In the genomic region with DNA sequence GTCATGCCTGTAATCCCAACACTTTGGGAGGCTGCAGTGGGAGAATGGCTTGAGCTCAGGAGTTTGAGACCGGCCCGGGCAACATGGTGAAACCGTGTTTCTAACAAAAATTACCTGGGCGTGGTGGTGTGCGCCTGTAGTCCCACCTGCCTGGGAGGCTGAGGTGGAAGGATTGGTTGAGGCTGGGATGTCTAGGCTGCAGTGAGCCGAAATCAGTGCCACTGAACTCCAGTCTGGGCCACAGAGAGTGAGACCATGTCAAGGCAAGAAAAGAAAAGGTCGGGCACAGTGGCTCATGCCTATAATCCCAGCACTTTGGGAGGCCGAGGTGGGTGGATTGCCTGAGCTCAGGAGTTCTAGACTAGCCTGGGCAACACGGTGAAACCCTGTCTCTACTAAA, we compare ENCODE assay signal across 23 cellular contexts. TPM values are rescaled to one million over a fixed set of nuclear protein-coding genes. Genes with fewer than 3 reads are reported as not detected.
DNase-seq lines count a peak whose midpoint lies in the region; ATAC-seq and TF ChIP-seq lines count a peak whose summit lies in the region.
"Had no signal": no experiment of that assay in that cellular context is flagged by ENCODE, and none has a peak within 500 bp of the region (broad histone marks: within the 10 kb centered on the region; RNA-seq: fewer than 3 reads in every experiment).

No MANE protein-coding gene starts in this region.

- H3K27me3 Mint-ChIP-seq in Caco-2 (ENCODE audit: insufficient read depth, unreplicated experiment) (no peaks in the 10 kb centered on the region), mesothelial cell of epicardium (ENCODE audit: low read depth) (no peaks in the 10 kb centered on the region)
- H3K27me3 Mint-ChIP-seq in central memory CD8-positive, alpha-beta T cell, result peaks cover 9% of the 10 kb centered on the region

- TF ChIP-seq POLR2A in spleen (IDR thresholded peaks at IDR 0.05), result no peak
- TF ChIP-seq POLR2A in prostate gland (IDR thresholded peaks at IDR 0.05), result no peak

- H3K4me3 Mint-ChIP-seq in Caco-2 (ENCODE audit: unreplicated experiment) (no peak overlapping the region), mesothelial cell of epicardium (no peak overlapping the region)
- H3K4me3 Mint-ChIP-seq in central memory CD8-positive, alpha-beta T cell, result no peak overlapping the region
- H3K4me3 Mint-ChIP-seq: CD14-positive monocyte had no signal

- H3K27ac Mint-ChIP-seq in Caco-2 (ENCODE audit: unreplicated experiment), result peak overlapping the region; percentile 99
- peak overlapping the region; percentile 71 for H3K27ac Mint-ChIP-seq in central memory CD8-positive, alpha-beta T cell (ENCODE audit: low read depth)
- peak overlapping the region; percentile 43 for H3K27ac Mint-ChIP-seq in mesothelial cell of epicardium

- H3K27ac ChIP-seq in spleen (no peak overlapping the region), prostate gland (no peak overlapping the region)
- H3K27ac ChIP-seq: PC-9 had no signal

- H3K36me3 Mint-ChIP-seq in Caco-2 (ENCODE audit: insufficient read depth, unreplicated experiment) (peaks cover 12% of the 10 kb centered on the region), mesothelial cell of epicardium (no peaks in the 10 kb centered on the region)
- H3K36me3 Mint-ChIP-seq in central memory CD8-positive, alpha-beta T cell (ENCODE audit: insufficient read depth), result no peaks in the 10 kb centered on the region
- H3K36me3 Mint-ChIP-seq: CD14-positive monocyte had no signal

- H3K4me3 ChIP-seq in Caco-2 (ENCODE audit: low read depth, low read length) (no peak overlapping the region), spleen (no peak overlapping the region), prostate gland (no peak overlapping the region)
- H3K4me3 ChIP-seq: K562, PC-9 had no signal

- H3K4me1 ChIP-seq in Caco-2, result peaks cover 41% of the 10 kb centered on the region
- H3K4me1 ChIP-seq in spleen, result peaks cover 0 to 23% (median 12%) of the 10 kb centered on the region in 6 donors
- H3K4me1 ChIP-seq in prostate gland (replicated peaks), result peaks cover 6% of the 10 kb centered on the region

- DNase-seq in Caco-2, result peak in 1 of 2 experiments; percentile 34
- DNase-seq in central memory CD8-positive, alpha-beta T cell (ENCODE audit: low spot score in 2 of 2), result no peak
- no peak for DNase-seq in mesothelial cell of epicardium (ENCODE audit: low spot score in 2 of 2, unreplicated experiment in 2 of 2)
- peak; percentile 22 for DNase-seq in spleen
- DNase-seq in prostate gland (ENCODE audit: low spot score), result no peak
- no peak for DNase-seq in AG20443 (ENCODE audit: low spot score)
- DNase-seq: BE2C; DMS153; H7; Kasumi-1; NCI-H1092 treated with DMSO at 0.1 percent for 48 hours; NCI-H1436 treated with DMSO at 0.1 percent for 48 hours; NCI-H2029; NCI-H446 treated with DMSO at 0.1 percent for 48 hours; NCI-H526; NCI-H82; NK-92 treated with Interleukin-12 subunit alpha and Interleukin-12 subunit beta, amount 100 ng/mL, for 24 hours; PC-9; RPMI8226; SHP77 had no signal

- BruUV-seq in Caco-2 (replicated peaks; lab: Mats Ljungman, UMichigan), result no TSS peak

- WGBS in spleen, 5 donors, result 84 to 96% (median 94%) methylated on average over 9 of the region's 9 CpGs
- WGBS in prostate gland, result 94% methylated on average over 9 of the region's 9 CpGs

- no peak for ATAC-seq in central memory CD8-positive, alpha-beta T cell (replicated peaks; ENCODE audit: extremely low read depth, poor library complexity, severe bottlenecking)
- no peak for ATAC-seq in GM19397 (IDR thresholded peaks at IDR 0.05; ENCODE audit: unreplicated experiment)
- ATAC-seq: K562 had no signal

- CTCF ChIA-PET in Caco-2 (lab: Charles Lee), result interaction anchor here (0.6 to 5.2 kb wide), 10 partner anchors 8 to 162 kb away, joined by 3 to 119 read pairs (median 12); a partner anchor contains a TSS

- H3K9me3 ChIP-seq in Caco-2, result no peaks in the 10 kb centered on the region
- no peaks in the 10 kb centered on the region for H3K9me3 ChIP-seq in spleen
- no peaks in the 10 kb centered on the region for H3K9me3 ChIP-seq in prostate gland
- H3K9me3 ChIP-seq: BE2C had no signal

- POLR2A ChIA-PET in Caco-2 (lab: Charles Lee), result no interaction called here

- no peaks in the 10 kb centered on the region for H3K9me3 Mint-ChIP-seq in Caco-2 (ENCODE audit: unreplicated experiment)
- H3K9me3 Mint-ChIP-seq in central memory CD8-positive, alpha-beta T cell, result no peaks in the 10 kb centered on the region
- no peaks in the 10 kb centered on the region for H3K9me3 Mint-ChIP-seq in mesothelial cell of epicardium
- H3K9me3 Mint-ChIP-seq: CD14-positive monocyte had no signal

- no peaks in the 10 kb centered on the region; the same call in 1 of the 2 replicates for H3K36me3 ChIP-seq in Caco-2 (ENCODE audit: control insufficient read depth, insufficient read depth, low read length)
- no peaks in the 10 kb centered on the region for H3K36me3 ChIP-seq in spleen
- no peaks in the 10 kb centered on the region for H3K36me3 ChIP-seq in prostate gland
- H3K36me3 ChIP-seq: BE2C had no signal

- TF ChIP-seq CTCF in Caco-2 (IDR thresholded peaks at IDR 0.05; ENCODE audit: insufficient read depth in 1 of 2, low read depth in 1 of 2, low read length in 1 of 2, severe bottlenecking in 1 of 2, unreplicated experiment in 1 of 2) (no peak), mesothelial cell of epicardium (IDR thresholded peaks at IDR 0.05; ENCODE audit: unreplicated experiment) (no peak), spleen (IDR thresholded peaks at IDR 0.05 in 8 of 11, conservative IDR thresholded peaks at IDR 0.05 in 3 of 11) (no peak), prostate gland (IDR thresholded peaks at IDR 0.05) (no peak)

- intact Hi-C loops in Caco-2 (cut with micrococcal nuclease; ENCODE audit: unreplicated experiment), result loop anchor here (10.0 kb wide), 1 partner anchor 322 kb away; no protein-coding TSS in a partner anchor
- intact Hi-C loops in spleen (cut with DNase I; ENCODE audit: low total_unique reads), result no loop called here
- intact Hi-C loops in prostate gland (cut with DNase I), result no loop called here

- no peaks in the 10 kb centered on the region for H3K27me3 ChIP-seq in Caco-2 (replicated peaks; ENCODE audit: control insufficient read depth, insufficient read depth, low read length)
- no peaks in the 10 kb centered on the region for H3K27me3 ChIP-seq in spleen (replicated peaks in 1 of 7)
- H3K27me3 ChIP-seq in prostate gland (replicated peaks; ENCODE audit: insufficient read depth), result no peaks in the 10 kb centered on the region
- H3K27me3 ChIP-seq: BE2C had no signal

- H3K4me1 Mint-ChIP-seq in Caco-2 (ENCODE audit: low read depth, unreplicated experiment), result peaks cover 44% of the 10 kb centered on the region
- no peaks in the 10 kb centered on the region for H3K4me1 Mint-ChIP-seq in central memory CD8-positive, alpha-beta T cell
- H3K4me1 Mint-ChIP-seq in mesothelial cell of epicardium, result peaks cover 31% of the 10 kb centered on the region

RNA-seq across cellular contexts. Expression of a gene that starts 8.2 kb away (rescaled TPM):
- total RNA-seq in Caco-2 (2022), result 23.1 and 29.9 TPM in 2 replicates
- 12.9 to 15.9 TPM (median 15.2 TPM) in 3 replicates for total RNA-seq in mesothelial cell of epicardium
- 10 to 100 TPM; 11.8 to 20.9 (median 19.2) TPM for total RNA-seq in spleen
- 10 to 100 TPM; 24.5 to 33.3 (median 29.7) TPM for polyA plus RNA-seq in spleen
- 10 to 100 TPM in 1 of 2 donors, 1 to 10 TPM in 1; 2.9 to 11.4 TPM for total RNA-seq in prostate gland

RNA-seq across cellular contexts. Expression of a gene that starts 55.3 kb away (rescaled TPM):
- total RNA-seq in Caco-2 (2022) (153 and 156 TPM in 2 replicates), mesothelial cell of epicardium (52.2 to 59.5 TPM (median 53.0 TPM) in 3 replicates), spleen (1 to 10 TPM; 3.5 to 7.5 (median 5.0) TPM), prostate gland (10 to 100 TPM in 1 of 2 donors, 1 to 10 TPM in 1; 8.3 to 14.4 TPM)
- 1 to 10 TPM in 2 of 3 donors, under 1 TPM in 1; 0.97 to 1.1 (median 1.0) TPM for polyA plus RNA-seq in spleen

Comparison
In these comparisons a context has a peak if more than half of its experiments do, and no peak if none do; other contexts are left out.
1. H3K27ac Mint-ChIP-seq: peak in every context shown above with its lines; median percentile 99 in Caco-2; 71 in central memory CD8-positive, alpha-beta T cell; 43 in mesothelial cell of epicardium.